ENCODE assay signal across 16 cellular contexts in genomic region chr7:114217026-114217425, GRCh38.
DNase-seq lines count a peak whose midpoint lies in the region; ATAC-seq, FAIRE-seq and TF ChIP-seq lines count a peak whose summit lies in the region.
"Had no signal": no experiment of that assay in that cellular context is flagged by ENCODE, and none has a peak within 500 bp of the region (broad histone marks: within the 10 kb centered on the region; RNA-seq: fewer than 3 reads in every experiment).

No MANE protein-coding gene starts in this region.

- ATAC-seq in foreskin keratinocyte (no peak), lower lobe of right lung (no peak)
- ATAC-seq in natural killer cell treated with Interleukin-12 subunit alpha and Interleukin-12 subunit beta and Interleukin-15 and Interleukin-18, amount 100 ng/mL, for 72 hours = no peak
- ATAC-seq in activated CD8-positive, alpha-beta T cell treated with anti-CD3 and anti-CD28 coated beads, Interleukin-2, amount 10 ng/mL, durations not matched to agents 7 days and 5 days = no peak
- ATAC-seq: body of pancreas; effector memory CD8-positive, alpha-beta T cell; heart left ventricle; left lung; stimulated activated naive CD8-positive, alpha-beta T cell treated with anti-CD3 and anti-CD28 coated beads, Interleukin-15, amount 100 ng/mL, for 72 hours had no signal

- no peak overlapping the region for H3K27ac ChIP-seq in foreskin keratinocyte
- H3K27ac ChIP-seq in lower lobe of right lung = no peak overlapping the region
- H3K27ac ChIP-seq: body of pancreas, heart left ventricle, left lung, sigmoid colon had no signal

- H3K4me3 ChIP-seq in H7 (ENCODE audit: insufficient read depth, low read depth, low read length) = no peak overlapping the region
- no peak overlapping the region for H3K4me3 ChIP-seq in lower lobe of right lung
- H3K4me3 ChIP-seq: body of pancreas, heart left ventricle, left lung, sigmoid colon had no signal

- no peaks in the 10 kb centered on the region for H3K27me3 ChIP-seq in H7 (ENCODE audit: control insufficient read depth, insufficient read depth, low read length)
- no peaks in the 10 kb centered on the region for H3K27me3 ChIP-seq in foreskin keratinocyte
- no peaks in the 10 kb centered on the region for H3K27me3 ChIP-seq in lower lobe of right lung (ENCODE audit: low read depth)
- H3K27me3 ChIP-seq: body of pancreas, heart left ventricle, left lung, sigmoid colon had no signal

- H3K9me3 ChIP-seq in lower lobe of right lung = no peaks in the 10 kb centered on the region
- H3K9me3 ChIP-seq: body of pancreas, heart left ventricle, left lung, sigmoid colon had no signal

- no peak for DNase-seq in D721Med (ENCODE audit: insufficient read length, low spot score)
- peak; percentile 2 for DNase-seq in H7
- DNase-seq in RKO (ENCODE audit: low spot score) = peak; percentile 52
- DNase-seq in foreskin keratinocyte = no peak
- DNase-seq in lower lobe of right lung = no peak
- no peak for DNase-seq in erythroblast (lab: John Stamatoyannopoulos, UW)
- no peak for DNase-seq in natural killer cell treated with Interleukin-12 subunit alpha and Interleukin-12 subunit beta and Interleukin-15 and Interleukin-18, amount 100 ng/mL, for 72 hours (ENCODE audit: low spot score)
- DNase-seq in activated CD8-positive, alpha-beta T cell treated with anti-CD3 and anti-CD28 coated beads, Interleukin-2, amount 10 ng/mL, durations not matched to agents 7 days and 5 days = no peak
- DNase-seq: activated gamma-delta T cell treated with Interleukin-2 at 50 U/mL for 16 hours; body of pancreas; effector memory CD8-positive, alpha-beta T cell; heart left ventricle; left lung; NCI-H1436 treated with DMSO at 0.1 percent for 48 hours; sigmoid colon; stimulated activated naive CD8-positive, alpha-beta T cell treated with anti-CD3 and anti-CD28 coated beads, Interleukin-15, amount 100 ng/mL, for 72 hours had no signal

- peak; percentile 45 for TF ChIP-seq CTCF in D721Med (IDR thresholded peaks at IDR 0.05; ENCODE audit: insufficient read depth, missing control alignments)
- TF ChIP-seq CTCF in foreskin keratinocyte (conservative IDR thresholded peaks at IDR 0.05) = peak; percentile 47
- no peak for TF ChIP-seq CTCF in lower lobe of right lung (IDR thresholded peaks at IDR 0.05)

- no peak for TF ChIP-seq POLR2A in erythroblast (IDR thresholded peaks at IDR 0.05; ENCODE audit: low read length)

- intact Hi-C loops in lower lobe of right lung (cut with DNase I) = no loop called here

- no peaks in the 10 kb centered on the region for H3K9me3 Mint-ChIP-seq in natural killer cell treated with Interleukin-12 subunit alpha and Interleukin-12 subunit beta and Interleukin-15 and Interleukin-18, amount 100 ng/mL, for 72 hours
- no peaks in the 10 kb centered on the region for H3K9me3 Mint-ChIP-seq in activated CD8-positive, alpha-beta T cell treated with anti-CD3 and anti-CD28 coated beads, Interleukin-2, amount 10 ng/mL, durations not matched to agents 7 days and 5 days (ENCODE audit: insufficient read depth)
- H3K9me3 Mint-ChIP-seq: effector memory CD8-positive, alpha-beta T cell; stimulated activated naive CD8-positive, alpha-beta T cell treated with anti-CD3 and anti-CD28 coated beads, Interleukin-15, amount 100 ng/mL, for 72 hours had no signal

- H3K36me3 Mint-ChIP-seq in natural killer cell treated with Interleukin-12 subunit alpha and Interleukin-12 subunit beta and Interleukin-15 and Interleukin-18, amount 100 ng/mL, for 72 hours = no peaks in the 10 kb centered on the region
- H3K36me3 Mint-ChIP-seq in activated CD8-positive, alpha-beta T cell treated with anti-CD3 and anti-CD28 coated beads, Interleukin-2, amount 10 ng/mL, durations not matched to agents 7 days and 5 days (ENCODE audit: low read depth) = no peaks in the 10 kb centered on the region

- no peaks in the 10 kb centered on the region for H3K4me1 ChIP-seq in foreskin keratinocyte
- no peaks in the 10 kb centered on the region for H3K4me1 ChIP-seq in lower lobe of right lung
- H3K4me1 ChIP-seq: body of pancreas, heart left ventricle, left lung had no signal

- no peaks in the 10 kb centered on the region for H3K4me1 Mint-ChIP-seq in natural killer cell treated with Interleukin-12 subunit alpha and Interleukin-12 subunit beta and Interleukin-15 and Interleukin-18, amount 100 ng/mL, for 72 hours (ENCODE audit: low read depth in 2 of 2)
- no peaks in the 10 kb centered on the region for H3K4me1 Mint-ChIP-seq in activated CD8-positive, alpha-beta T cell treated with anti-CD3 and anti-CD28 coated beads, Interleukin-2, amount 10 ng/mL, durations not matched to agents 7 days and 5 days (ENCODE audit: low read depth)
- H3K4me1 Mint-ChIP-seq: stimulated activated naive CD8-positive, alpha-beta T cell treated with anti-CD3 and anti-CD28 coated beads, Interleukin-15, amount 100 ng/mL, for 72 hours had no signal

- POLR2A ChIA-PET in activated CD8-positive, alpha-beta T cell treated with anti-CD3 and anti-CD28 coated beads, Interleukin-2, amount 10 ng/mL, durations not matched to agents 7 days and 5 days (lab: Charles Lee) = no interaction called here

- no peak for FAIRE-seq in D721Med (lab: Jason Lieb, UNC)

- no peak overlapping the region for H3K4me3 Mint-ChIP-seq in natural killer cell treated with Interleukin-12 subunit alpha and Interleukin-12 subunit beta and Interleukin-15 and Interleukin-18, amount 100 ng/mL, for 72 hours
- H3K4me3 Mint-ChIP-seq in activated CD8-positive, alpha-beta T cell treated with anti-CD3 and anti-CD28 coated beads, Interleukin-2, amount 10 ng/mL, durations not matched to agents 7 days and 5 days = no peak overlapping the region
- H3K4me3 Mint-ChIP-seq: effector memory CD8-positive, alpha-beta T cell; stimulated activated naive CD8-positive, alpha-beta T cell treated with anti-CD3 and anti-CD28 coated beads, Interleukin-15, amount 100 ng/mL, for 72 hours had no signal

- no peak overlapping the region for H3K27ac Mint-ChIP-seq in natural killer cell treated with Interleukin-12 subunit alpha and Interleukin-12 subunit beta and Interleukin-15 and Interleukin-18, amount 100 ng/mL, for 72 hours
- H3K27ac Mint-ChIP-seq in activated CD8-positive, alpha-beta T cell treated with anti-CD3 and anti-CD28 coated beads, Interleukin-2, amount 10 ng/mL, durations not matched to agents 7 days and 5 days = no peak overlapping the region
- H3K27ac Mint-ChIP-seq: effector memory CD8-positive, alpha-beta T cell had no signal

- H3K36me3 ChIP-seq in H7 (replicated peaks; ENCODE audit: control insufficient read depth, insufficient read depth, low read length) (no peaks in the 10 kb centered on the region), lower lobe of right lung (no peaks in the 10 kb centered on the region)
- H3K36me3 ChIP-seq: heart left ventricle, left lung, sigmoid colon had no signal

- CTCF ChIA-PET in activated CD8-positive, alpha-beta T cell treated with anti-CD3 and anti-CD28 coated beads, Interleukin-2, amount 10 ng/mL, durations not matched to agents 7 days and 5 days (lab: Charles Lee) = no interaction called here

- no peaks in the 10 kb centered on the region for H3K27me3 Mint-ChIP-seq in natural killer cell treated with Interleukin-12 subunit alpha and Interleukin-12 subunit beta and Interleukin-15 and Interleukin-18, amount 100 ng/mL, for 72 hours
- no peaks in the 10 kb centered on the region for H3K27me3 Mint-ChIP-seq in activated CD8-positive, alpha-beta T cell treated with anti-CD3 and anti-CD28 coated beads, Interleukin-2, amount 10 ng/mL, durations not matched to agents 7 days and 5 days (ENCODE audit: low read depth)
- H3K27me3 Mint-ChIP-seq: effector memory CD8-positive, alpha-beta T cell; stimulated activated naive CD8-positive, alpha-beta T cell treated with anti-CD3 and anti-CD28 coated beads, Interleukin-15, amount 100 ng/mL, for 72 hours had no signal

Comparison
In these comparisons a context has a peak if more than half of its experiments do, and no peak if none do; other contexts are left out.
1. DNase-seq: peak in H7 (single experiment) and RKO (single experiment); none in D721Med (single experiment), foreskin keratinocyte (0 of 2), lower lobe of right lung (single experiment), erythroblast (0 of 2), natural killer cell treated with Interleukin-12 subunit alpha and Interleukin-12 subunit beta and Interleukin-15 and Interleukin-18, amount 100 ng/mL, for 72 hours (single experiment) and activated CD8-positive, alpha-beta T cell treated with anti-CD3 and anti-CD28 coated beads, Interleukin-2, amount 10 ng/mL, durations not matched to agents 7 days and 5 days (single experiment).